In the genomic region with DNA sequence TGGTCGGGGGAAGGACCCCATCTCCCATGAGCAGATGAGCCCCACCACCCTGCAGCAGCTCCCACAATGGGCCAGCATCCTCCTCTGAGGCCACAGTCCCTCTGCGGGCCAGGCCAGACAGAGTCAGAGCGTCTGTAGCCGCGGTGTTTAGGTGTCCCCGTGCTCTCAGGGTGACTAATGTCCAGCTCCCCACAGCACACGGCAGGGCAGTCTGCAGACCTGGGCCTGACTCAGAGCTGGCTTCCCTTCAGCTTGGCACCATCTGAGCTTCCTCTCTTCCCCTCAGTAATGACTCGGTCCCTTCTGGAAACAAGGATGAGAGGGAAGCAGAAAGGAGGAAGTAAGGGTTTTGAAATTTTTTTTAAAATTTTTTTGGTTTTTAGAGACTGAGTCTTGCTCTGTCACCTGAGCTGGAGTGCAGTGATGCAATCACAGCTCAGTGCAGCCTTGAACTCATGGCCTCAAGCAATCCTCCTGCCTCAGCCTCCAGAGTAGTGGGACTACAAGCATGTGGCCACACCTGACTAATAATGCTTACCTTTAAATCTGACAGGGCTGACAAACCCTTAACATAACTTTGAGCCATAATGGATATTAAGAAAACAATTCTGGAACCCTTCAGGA, we compare ENCODE assay signal across 12 cellular contexts. TPM values are rescaled to one million over a fixed set of nuclear protein-coding genes. Genes with fewer than 3 reads are reported as not detected.
DNase-seq lines count a peak whose midpoint lies in the region; ATAC-seq and TF ChIP-seq lines count a peak whose summit lies in the region.
"Had no signal": no experiment of that assay in that cellular context is flagged by ENCODE, and none has a peak within 500 bp of the region (broad histone marks: within the 10 kb centered on the region; RNA-seq: fewer than 3 reads in every experiment).

No MANE protein-coding gene starts in this region.

- H3K4me1 Mint-ChIP-seq in chondrocyte (ENCODE audit: low read depth) = peaks cover 3% of the 10 kb centered on the region

- no peak overlapping the region for H2AFZ ChIP-seq in GM23248

- in situ Hi-C loops in GM23248 (cut with MboI) = no loop called here

- H3K4me3 ChIP-seq in GM23248 = no peak overlapping the region
- H3K4me3 ChIP-seq: heart left ventricle had no signal

- H3K4me2 ChIP-seq in GM23248 (ENCODE audit: unreplicated experiment) = peak overlapping the region; percentile 18

- peaks cover 10% of the 10 kb centered on the region for H3K4me1 ChIP-seq in GM23248 (ENCODE audit: insufficient read depth)
- H3K4me1 ChIP-seq: heart left ventricle had no signal

- WGBS in GM23248 (ENCODE audit: low coverage in 1 of 2, low lambda C conversion rate in 2 of 2, missing lambda C conversion rate in 2 of 2), 2 experiments = 9 to 11% methylated on average over 8 of the region's 8 CpGs

- H3K4me3 Mint-ChIP-seq in chondrocyte (ENCODE audit: unreplicated experiment) = no peak overlapping the region

- TF ChIP-seq CTCF in chondrocyte (IDR thresholded peaks at IDR 0.05) = no peak

- no peak overlapping the region for H3K9ac ChIP-seq in GM23248

- no peaks in the 10 kb centered on the region for H3K79me2 ChIP-seq in GM23248 (ENCODE audit: insufficient read depth)

- H4K20me1 ChIP-seq in GM23248 (ENCODE audit: insufficient read depth) = no peaks in the 10 kb centered on the region

- DNase-seq in GM23248 (peak; percentile 96), OCI-M1 (lab: John Stamatoyannopoulos, UW) (peak; percentile 50), chondrocyte (ENCODE audit: low spot score) (peak; percentile 49), non-pigmented ciliary epithelial cell (ENCODE audit: low read depth) (peak; percentile 19), NK-92 (lab: John Stamatoyannopoulos, UW; ENCODE audit: unreplicated experiment) (no peak), cortex of kidney (lab: John Stamatoyannopoulos, UW) (no peak)
- DNase-seq in stimulated activated CD4-positive, alpha-beta T cell treated with anti-CD3 and anti-CD28 coated beads, Interleukin-4, amount 100 ng/mL, for 24 hours = no peak
- DNase-seq: heart left ventricle; Karpas-422; NK-92 treated with Interleukin-12 subunit alpha and Interleukin-12 subunit beta, amount 100 ng/mL, for 24 hours had no signal

- H3K36me3 ChIP-seq in GM23248 (ENCODE audit: low read depth) = no peaks in the 10 kb centered on the region
- H3K36me3 ChIP-seq: heart left ventricle had no signal

- H3K9me3 ChIP-seq in GM23248 (ENCODE audit: low read depth) = no peaks in the 10 kb centered on the region
- H3K9me3 ChIP-seq: heart left ventricle had no signal

- H3K36me3 Mint-ChIP-seq in chondrocyte (ENCODE audit: low read depth) = no peaks in the 10 kb centered on the region

- H3K27me3 ChIP-seq in GM23248 (replicated peaks; ENCODE audit: insufficient read depth) = no peaks in the 10 kb centered on the region

- no peaks in the 10 kb centered on the region for H3K27me3 Mint-ChIP-seq in chondrocyte (ENCODE audit: low read depth)

- peak overlapping the region; percentile 70 for H3K27ac Mint-ChIP-seq in chondrocyte (ENCODE audit: unreplicated experiment)

- H3F3A ChIP-seq in GM23248 (ENCODE audit: insufficient read depth) = peaks cover 10% of the 10 kb centered on the region; the same call in 1 of the 2 replicates

- H3K27ac ChIP-seq in GM23248 = peak overlapping the region; percentile 52; the same call in 1 of the 2 replicates
- H3K27ac ChIP-seq: heart left ventricle had no signal

- no peaks in the 10 kb centered on the region for H3K9me2 ChIP-seq in GM23248 (ENCODE audit: insufficient read depth)

- no peak for ATAC-seq in GM18502 (IDR thresholded peaks at IDR 0.05; ENCODE audit: poor library complexity, unreplicated experiment)

- peaks cover 6% of the 10 kb centered on the region for H3K9me3 Mint-ChIP-seq in chondrocyte (ENCODE audit: low read depth)

RNA-seq across cellular contexts. Expression of gene LRRC74B, which starts 28.5 kb away (rescaled TPM):
- total RNA-seq in GM23248 (2014; rRNA removed; shearing (Covaris generic)) = under 0.01 TPM in 1 of 2 replicates, not detected in the other
- not detected in 2 replicates for polyA plus RNA-seq in GM23248 (2016; fragmentation: Nextera tagmentation; extraction: Ambion mirVana)
- total RNA-seq in chondrocyte = not detected in 3 replicates
- total RNA-seq: aorta, heart left ventricle had no signal
- polyA plus RNA-seq: heart left ventricle had no signal

RNA-seq across cellular contexts. Expression of gene SLC7A4, which starts 41.8 kb away (rescaled TPM):
- not detected in 2 replicates for total RNA-seq in GM23248 (2014; rRNA removed; shearing (Covaris generic))
- 0.13 TPM in 1 of 2 replicates, not detected in the other for polyA plus RNA-seq in GM23248 (2016; fragmentation: Nextera tagmentation; extraction: Ambion mirVana)
- 0.22 to 0.28 TPM in 2 of 3 replicates, not detected in the other for total RNA-seq in chondrocyte
- polyA plus RNA-seq: aorta, heart left ventricle had no signal

RNA-seq across cellular contexts. Expression of gene P2RX6, which starts 59.2 kb away (rescaled TPM):
- total RNA-seq in GM23248 (2014; rRNA removed; shearing (Covaris generic)) = 1.6 TPM in 2 replicates
- 2.2 and 2.4 TPM in 2 replicates for polyA plus RNA-seq in GM23248 (2016; fragmentation: Nextera tagmentation; extraction: Ambion mirVana)
- total RNA-seq in chondrocyte = 2.1 to 4.9 TPM (median 2.2 TPM) in 3 replicates

Comparison
In these comparisons a context has a peak if more than half of its experiments do, and no peak if none do; other contexts are left out.
1. DNase-seq: peak in GM23248 (single experiment), OCI-M1 (single experiment), chondrocyte (single experiment) and non-pigmented ciliary epithelial cell (single experiment); none in NK-92 (single experiment), cortex of kidney (single experiment) and stimulated activated CD4-positive, alpha-beta T cell treated with anti-CD3 and anti-CD28 coated beads, Interleukin-4, amount 100 ng/mL, for 24 hours (single experiment).